13 cellular contexts compared by ENCODE assay signal in the genomic region with DNA sequence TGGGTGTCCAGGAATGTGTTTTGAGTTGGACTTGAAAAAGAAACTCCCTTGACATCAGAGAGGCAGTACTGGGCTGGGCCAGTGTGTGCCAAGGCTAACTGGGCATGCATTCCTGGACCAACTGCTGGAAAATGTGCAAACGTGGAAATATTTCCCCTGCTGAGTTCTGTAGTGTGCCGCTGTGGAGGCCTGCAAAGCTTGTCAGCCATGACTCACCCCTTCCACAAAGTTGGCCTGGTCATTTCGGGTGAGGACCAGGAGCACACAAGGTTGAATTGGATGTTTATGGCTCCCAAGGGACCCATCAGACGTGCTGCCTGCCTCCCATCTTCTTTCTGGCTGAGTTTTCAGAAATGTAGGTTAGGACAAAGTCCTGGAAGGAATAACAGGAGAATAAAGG.
DNase-seq lines count a peak whose midpoint lies in the region; ATAC-seq and TF ChIP-seq lines count a peak whose summit lies in the region.
"Had no signal": no experiment of that assay in that cellular context is flagged by ENCODE, and none has a peak within 500 bp of the region (broad histone marks: within the 10 kb centered on the region; RNA-seq: fewer than 3 reads in every experiment).

No MANE protein-coding gene starts in this region.

- no peak overlapping the region for H3K27ac Mint-ChIP-seq in activated CD4-positive, alpha-beta T cell treated with anti-CD3 and anti-CD28 coated beads, Interleukin-2, amount 10 ng/mL, durations not matched to agents 24 days and 14 days
- no peak overlapping the region for H3K27ac Mint-ChIP-seq in naive thymus-derived CD4-positive, alpha-beta T cell

- no peak for TF ChIP-seq CTCF in fibroblast of villous mesenchyme (IDR thresholded peaks at IDR 0.05; ENCODE audit: insufficient read depth, low read depth, low read length)

- H3K4me2 ChIP-seq in skeletal muscle satellite cell (ENCODE audit: low read length) = peak overlapping the region; percentile 60

- H3K9ac ChIP-seq in skeletal muscle satellite cell (ENCODE audit: low read depth, low read length) = peak overlapping the region; percentile 39

- CTCF ChIA-PET in naive thymus-derived CD4-positive, alpha-beta T cell (lab: Charles Lee) = no interaction called here

- H3K36me3 ChIP-seq in skeletal muscle satellite cell (ENCODE audit: insufficient read depth, low read length) = no peaks in the 10 kb centered on the region
- no peaks in the 10 kb centered on the region for H3K36me3 ChIP-seq in naive thymus-derived CD4-positive, alpha-beta T cell (ENCODE audit: control insufficient read depth in 2 of 3, insufficient read depth in 3 of 3, low read length in 3 of 3)
- H3K36me3 ChIP-seq: cardiac muscle cell, HAP-1, heart left ventricle had no signal

- H3K4me1 ChIP-seq in skeletal muscle satellite cell (ENCODE audit: control insufficient read depth, insufficient read depth, low read length) = peaks cover 13% of the 10 kb centered on the region
- H3K4me1 ChIP-seq in naive thymus-derived CD4-positive, alpha-beta T cell (ENCODE audit: control insufficient read depth in 2 of 2, insufficient read depth in 2 of 2, low read length in 2 of 2) = no peaks in the 10 kb centered on the region
- H3K4me1 ChIP-seq: HAP-1, heart left ventricle had no signal

- POLR2A ChIA-PET in naive thymus-derived CD4-positive, alpha-beta T cell (lab: Charles Lee) = interaction anchor here (0.6 kb wide), 1 partner anchor 34 kb away, joined by 3 read pairs; no protein-coding TSS in a partner anchor

- no peaks in the 10 kb centered on the region for H3K36me3 Mint-ChIP-seq in activated CD4-positive, alpha-beta T cell treated with anti-CD3 and anti-CD28 coated beads, Interleukin-2, amount 10 ng/mL, durations not matched to agents 24 days and 14 days (ENCODE audit: low read depth)
- H3K36me3 Mint-ChIP-seq in naive thymus-derived CD4-positive, alpha-beta T cell = no peaks in the 10 kb centered on the region

- H3K27me3 ChIP-seq in skeletal muscle satellite cell (ENCODE audit: control insufficient read depth, insufficient read depth, low read length) = peaks cover 17% of the 10 kb centered on the region
- H3K27me3 ChIP-seq in naive thymus-derived CD4-positive, alpha-beta T cell (ENCODE audit: control insufficient read depth in 2 of 2, insufficient read depth in 2 of 2, low read length in 2 of 2) = no peaks in the 10 kb centered on the region

- H3K4me3 ChIP-seq in fibroblast of villous mesenchyme (ENCODE audit: low read depth, low read length) = no peak overlapping the region
- H3K4me3 ChIP-seq in skeletal muscle satellite cell (ENCODE audit: low read length) = no peak overlapping the region
- H3K4me3 ChIP-seq in naive thymus-derived CD4-positive, alpha-beta T cell (ENCODE audit: low read length) = no peak overlapping the region
- H3K4me3 ChIP-seq: cardiac muscle cell, HAP-1, heart left ventricle had no signal

- no peaks in the 10 kb centered on the region for H3K9me3 Mint-ChIP-seq in activated CD4-positive, alpha-beta T cell treated with anti-CD3 and anti-CD28 coated beads, Interleukin-2, amount 10 ng/mL, durations not matched to agents 24 days and 14 days
- H3K9me3 Mint-ChIP-seq in naive thymus-derived CD4-positive, alpha-beta T cell = no peaks in the 10 kb centered on the region

- H3K27ac ChIP-seq in naive thymus-derived CD4-positive, alpha-beta T cell (ENCODE audit: low read depth, low read length) = no peak overlapping the region
- H3K27ac ChIP-seq: cardiac muscle cell, heart left ventricle had no signal

- H3K9me3 ChIP-seq in skeletal muscle satellite cell (replicated peaks; ENCODE audit: low read length) = no peaks in the 10 kb centered on the region
- H3K9me3 ChIP-seq in naive thymus-derived CD4-positive, alpha-beta T cell (ENCODE audit: control insufficient read depth in 2 of 3, low read length in 3 of 3) = no peaks in the 10 kb centered on the region
- H3K9me3 ChIP-seq: HAP-1, heart left ventricle had no signal

- peak; percentile 88 for ATAC-seq in SK-N-SH treated with all-trans-retinoic acid at 6 μM for 48 hours
- ATAC-seq in GM21528 (IDR thresholded peaks at IDR 0.05; ENCODE audit: low FRiP score, unreplicated experiment) = no peak
- ATAC-seq in GM19397 (IDR thresholded peaks at IDR 0.05; ENCODE audit: unreplicated experiment) = no peak
- ATAC-seq in naive thymus-derived CD4-positive, alpha-beta T cell = no peak

- H3K4me3 Mint-ChIP-seq in activated CD4-positive, alpha-beta T cell treated with anti-CD3 and anti-CD28 coated beads, Interleukin-2, amount 10 ng/mL, durations not matched to agents 24 days and 14 days = no peak overlapping the region
- H3K4me3 Mint-ChIP-seq in naive thymus-derived CD4-positive, alpha-beta T cell = no peak overlapping the region

- peak; percentile 91 for DNase-seq in GM03348 (ENCODE audit: low spot score)
- DNase-seq in fibroblast of villous mesenchyme (ENCODE audit: low read depth) = peak; percentile 65
- DNase-seq in activated CD4-positive, alpha-beta T cell treated with anti-CD3 and anti-CD28 coated beads, Interleukin-2, amount 10 ng/mL, durations not matched to agents 24 days and 14 days = no peak
- no peak for DNase-seq in naive thymus-derived CD4-positive, alpha-beta T cell
- DNase-seq: DND-41, heart left ventricle, substantia nigra had no signal

- no peaks in the 10 kb centered on the region for H3K4me1 Mint-ChIP-seq in activated CD4-positive, alpha-beta T cell treated with anti-CD3 and anti-CD28 coated beads, Interleukin-2, amount 10 ng/mL, durations not matched to agents 24 days and 14 days
- H3K4me1 Mint-ChIP-seq in naive thymus-derived CD4-positive, alpha-beta T cell = no peaks in the 10 kb centered on the region

- peaks cover 3% of the 10 kb centered on the region for H3K27me3 Mint-ChIP-seq in activated CD4-positive, alpha-beta T cell treated with anti-CD3 and anti-CD28 coated beads, Interleukin-2, amount 10 ng/mL, durations not matched to agents 24 days and 14 days
- H3K27me3 Mint-ChIP-seq in naive thymus-derived CD4-positive, alpha-beta T cell = peaks cover 8 to 24% (median 21%) of the 10 kb centered on the region in 5 donors

- intact Hi-C loops in activated CD4-positive, alpha-beta T cell treated with anti-CD3 and anti-CD28 coated beads, Interleukin-2, amount 10 ng/mL, durations not matched to agents 24 days and 14 days (cut with micrococcal nuclease) = no loop called here
- intact Hi-C loops in naive thymus-derived CD4-positive, alpha-beta T cell (cut with micrococcal nuclease) = no loop called here

TF ChIP-seq in SK-N-SH treated with all-trans-retinoic acid at 6 μM for 48 hours, 23 proteins besides CTCF, POLR2A, EP300 and RAD21:
- 0 out of 2 replicates have a peak, but pooled peaks have one; percentile 10 for TF ChIP-seq SNAI2 (CRISPR knock-in tag; IDR thresholded peaks at IDR 0.05)
- no peak for TF ChIP-seq TCF4 (CRISPR knock-in tag; IDR thresholded peaks at IDR 0.05; ENCODE audit: borderline replicate concordance)

Comparison
In these comparisons a context has a peak if more than half of its experiments do, and no peak if none do; other contexts are left out.
1. DNase-seq: peak in GM03348 (single experiment) and fibroblast of villous mesenchyme (single experiment); none in activated CD4-positive, alpha-beta T cell treated with anti-CD3 and anti-CD28 coated beads, Interleukin-2, amount 10 ng/mL, durations not matched to agents 24 days and 14 days (single experiment) and naive thymus-derived CD4-positive, alpha-beta T cell (0 of 9).